In genomic region chr2:140761807-140762206, GRCh38 we compare ENCODE assay signal across 31 cellular contexts.
DNase-seq lines count a peak whose midpoint lies in the region; ATAC-seq, FAIRE-seq and TF ChIP-seq lines count a peak whose summit lies in the region.
"Had no signal": no experiment of that assay in that cellular context is flagged by ENCODE, and none has a peak within 500 bp of the region (broad histone marks: within the 10 kb centered on the region; RNA-seq: fewer than 3 reads in every experiment).

No MANE protein-coding gene starts in this region.

- no peaks in the 10 kb centered on the region for H3K79me2 ChIP-seq in HepG2 (ENCODE audit: insufficient read depth, low read length)

- H2AFZ ChIP-seq in HepG2 (ENCODE audit: low read length): no peak overlapping the region

- CTCF ChIA-PET in HepG2 (lab: Yijun Ruan, JAX; ENCODE audit: low intra/inter-chr PET ratio, low total read pairs) (no interaction called here), HEK293 (lab: Yijun Ruan, JAX) (no interaction called here)

- no peak for TF ChIP-seq RAD21 in HepG2 (CRISPR knock-in tag; IDR thresholded peaks at IDR 0.05)

- no peak overlapping the region for H3K9ac ChIP-seq in HepG2 (ENCODE audit: insufficient read depth, low read depth, low read length)
- H3K9ac ChIP-seq: BLaER1; BLaER1 treated with 17β-estradiol and CSF1 and Interleukin-3, amounts not matched to agents 10 nM and 100 nM had no signal

- no peak for TF ChIP-seq EP300 in HepG2 (IDR thresholded peaks at IDR 0.05; ENCODE audit: low read depth in 2 of 2, low read length in 2 of 2)
- no peak for TF ChIP-seq EP300 in HepG2 (CRISPR knock-in tag; IDR thresholded peaks at IDR 0.05; ENCODE audit: borderline replicate concordance)

- H3K27ac ChIP-seq in HepG2 (ENCODE audit: extremely low read length, insufficient read depth, low read length) (no peak overlapping the region), right lobe of liver (no peak overlapping the region), HEK293 (ENCODE audit: extremely low read depth, low read depth, low read length) (no peak overlapping the region)
- H3K27ac ChIP-seq: 22Rv1; A549; BLaER1; BLaER1 treated with 17β-estradiol and CSF1 and Interleukin-3, amounts not matched to agents 10 nM and 100 nM; C4-2B had no signal

- 0% methylated on average over 2 of the region's 2 CpGs for WGBS in HepG2 (ENCODE audit: low lambda C conversion rate)
- WGBS in right lobe of liver (ENCODE audit: insufficient coverage, low coverage, low lambda C conversion rate, missing lambda C conversion rate): 39% methylated on average over 2 of the region's 2 CpGs

- in situ Hi-C loops in HepG2 (cut with HindIII; ENCODE audit: extremely low pct_ligation_motif_present, low pct_unique_long_range_greater_than_20kb): no loop called here

- POLR2A ChIA-PET in HepG2 (lab: Yijun Ruan, JAX) (no interaction called here), HEK293 (lab: Yijun Ruan, JAX) (no interaction called here)

- BruUV-seq in HepG2 (replicated peaks; lab: Mats Ljungman, UMichigan): no TSS peak

- DNase-seq in HepG2 (ENCODE audit: low spot score): no peak
- no peak for DNase-seq in right lobe of liver
- DNase-seq in midbrain (lab: John Stamatoyannopoulos, UW): no peak
- DNase-seq: 8988T; ACHN; AML-193; BE2C; C1 segment of cervical spinal cord; Caco-2; Calu3; CD4-positive, alpha-beta memory T cell; CD4-positive, alpha-beta T cell; CD4-positive, CD25-positive, alpha-beta regulatory T cell; CD8-positive, alpha-beta memory T cell; CD8-positive, alpha-beta T cell; COR-L47; DMS 273 treated with DMSO at 0.1 percent for 48 hours; DMS153; DMS53; DMS79; DMS79 treated with DMSO at 0.1 percent for 48 hours; DND-41; EL had no signal

- no peak for TF ChIP-seq CTCF in HepG2 (CRISPR knock-in tag; IDR thresholded peaks at IDR 0.05)
- TF ChIP-seq CTCF in right lobe of liver (IDR thresholded peaks at IDR 0.05): no peak
- TF ChIP-seq CTCF in HEK293 (tag by site-specific recombination; IDR thresholded peaks at IDR 0.05): no peak

- H3K27me3 ChIP-seq in HepG2 (ENCODE audit: control insufficient read depth in 1 of 2, insufficient read depth in 2 of 2, low read length in 2 of 2) (no peaks in the 10 kb centered on the region), right lobe of liver (no peaks in the 10 kb centered on the region)
- H3K27me3 ChIP-seq: BE2C; BLaER1; BLaER1 treated with 17β-estradiol and CSF1 and Interleukin-3, amounts not matched to agents 10 nM and 100 nM had no signal

- intact Hi-C loops in HepG2 (cut with micrococcal nuclease; ENCODE audit: unreplicated experiment) (no loop called here), right lobe of liver (cut with DNase I) (no loop called here)

- TF ChIP-seq POLR2A in HepG2 (IDR thresholded peaks at IDR 0.05; ENCODE audit: insufficient read depth in 1 of 2, low read depth in 2 of 2, low read length in 2 of 2) (no peak), right lobe of liver (IDR thresholded peaks at IDR 0.05) (no peak)

- H3K9me3 ChIP-seq in HepG2 (ENCODE audit: low read length) (no peaks in the 10 kb centered on the region), right lobe of liver (no peaks in the 10 kb centered on the region), HEK293 (ENCODE audit: control insufficient read depth, insufficient read depth, low read depth, low read length) (no peaks in the 10 kb centered on the region)
- H3K9me3 ChIP-seq: A549; BE2C; BLaER1; BLaER1 treated with 17β-estradiol and CSF1 and Interleukin-3, amounts not matched to agents 10 nM and 100 nM; Caco-2 had no signal

- ATAC-seq in HepG2: no peak
- no peak for ATAC-seq in right lobe of liver
- ATAC-seq: A549; CD8-positive, alpha-beta T cell had no signal

- H3K4me1 ChIP-seq in HepG2 (ENCODE audit: insufficient read depth, low read length) (no peaks in the 10 kb centered on the region), right lobe of liver (no peaks in the 10 kb centered on the region), HEK293 (ENCODE audit: control insufficient read depth, insufficient read depth, low read length) (no peaks in the 10 kb centered on the region)
- H3K4me1 ChIP-seq: A549; BE2C; BLaER1; BLaER1 treated with 17β-estradiol and CSF1 and Interleukin-3, amounts not matched to agents 10 nM and 100 nM; Caco-2 had no signal

- H4K20me1 ChIP-seq in HepG2 (ENCODE audit: insufficient read depth, low read length): no peaks in the 10 kb centered on the region; the same call in 1 of the 2 replicates
- H4K20me1 ChIP-seq: BLaER1; BLaER1 treated with 17β-estradiol and CSF1 and Interleukin-3, amounts not matched to agents 10 nM and 100 nM had no signal

- H3K4me2 ChIP-seq in HepG2 (ENCODE audit: low read depth, low read length): no peak overlapping the region
- H3K4me2 ChIP-seq: A549; BLaER1; BLaER1 treated with 17β-estradiol and CSF1 and Interleukin-3, amounts not matched to agents 10 nM and 100 nM had no signal

- FAIRE-seq in HepG2 (lab: Jason Lieb, UNC): no peak
- FAIRE-seq: A204.1, A549, D721Med had no signal

- H3K4me3 ChIP-seq in HepG2 (replicated peaks in 1 of 3; ENCODE audit: insufficient read depth in 1 of 3, low read depth in 2 of 3, low read length in 3 of 3) (no peak overlapping the region), right lobe of liver (no peak overlapping the region), HEK293 (ENCODE audit: low read depth, low read length) (no peak overlapping the region)
- H3K4me3 ChIP-seq: A549; BLaER1; BLaER1 treated with 17β-estradiol and CSF1 and Interleukin-3, amounts not matched to agents 10 nM and 100 nM had no signal

- H3K36me3 ChIP-seq in HepG2 (replicated peaks in 1 of 2; ENCODE audit: control insufficient read depth in 1 of 2, insufficient read depth in 2 of 2, low read length in 2 of 2) (no peaks in the 10 kb centered on the region), right lobe of liver (no peaks in the 10 kb centered on the region), HEK293 (ENCODE audit: control insufficient read depth in 2 of 2, insufficient read depth in 1 of 2, low read length in 2 of 2) (no peaks in the 10 kb centered on the region)
- H3K36me3 ChIP-seq: BE2C; BLaER1; BLaER1 treated with 17β-estradiol and CSF1 and Interleukin-3, amounts not matched to agents 10 nM and 100 nM had no signal

TF ChIP-seq in HepG2, 621 proteins besides CTCF, POLR2A, EP300 and RAD21 (continues in another document):
- no peak for TF ChIP-seq ATF6 (CRISPR knock-in tag; conservative IDR thresholded peaks at IDR 0.05)

TF ChIP-seq in HEK293, 187 proteins besides CTCF, POLR2A, EP300 and RAD21:
- no peak for TF ChIP-seq ZNF133 (tag by site-specific recombination; IDR thresholded peaks at IDR 0.05)
- peak; percentile 58 for TF ChIP-seq ZNF513 (tag by site-specific recombination; IDR thresholded peaks at IDR 0.05)

Comparison
In these comparisons a context has a peak if more than half of its experiments do, and no peak if none do; other contexts are left out.
1. Of the 63 proteins assayed by ChIP-seq in both HepG2 and HEK293: peak only in HepG2: none; only in HEK293: ZNF513; in both: none; in neither: 62.